Comparison of ENCODE assay signal across 11 cellular contexts in the genomic region with DNA sequence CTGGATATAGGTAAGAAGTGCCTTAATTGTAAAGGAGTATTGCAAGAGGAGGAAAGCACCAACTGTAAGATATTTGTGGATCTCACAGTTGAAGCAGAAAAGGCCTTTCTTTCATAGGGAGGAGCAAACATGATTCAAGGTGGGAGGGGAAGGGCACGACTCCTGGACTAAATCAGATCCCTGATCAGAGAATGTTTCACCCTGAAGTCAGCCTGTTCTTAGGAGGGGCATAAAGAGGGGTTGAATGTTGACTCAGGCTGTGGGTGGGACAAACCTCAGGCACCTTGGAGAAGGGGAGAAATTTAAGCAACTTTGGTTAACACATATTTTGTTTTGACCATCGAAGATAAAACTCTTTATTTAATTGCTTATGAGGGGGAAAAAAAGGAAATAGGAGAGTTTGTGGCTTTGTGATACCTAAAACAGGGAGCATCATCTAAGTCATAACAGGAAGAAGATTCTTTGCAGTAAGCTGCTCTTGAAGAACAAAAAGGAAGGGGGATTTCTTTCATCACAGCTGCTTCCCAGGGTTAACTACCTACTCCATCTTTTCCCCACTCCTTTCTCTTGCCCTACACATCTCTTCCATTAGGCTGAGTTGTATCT.
A peak's percentile ranks its signal among the peaks of the same experiment; 100 is the strongest.
DNase-seq lines count a peak whose midpoint lies in the region; ATAC-seq and TF ChIP-seq lines count a peak whose summit lies in the region.
"Had no signal": no experiment of that assay in that cellular context is flagged by ENCODE, and none has a peak within 500 bp of the region (broad histone marks: within the 10 kb centered on the region; RNA-seq: fewer than 3 reads in every experiment).

No MANE protein-coding gene starts in this region.

- H3K9me3 ChIP-seq in iPS-20b (ENCODE audit: insufficient read depth, low read depth, low read length) = no peaks in the 10 kb centered on the region

- ATAC-seq in WTC11 (no peak), GM21528 (IDR thresholded peaks at IDR 0.05; ENCODE audit: low FRiP score, unreplicated experiment) (no peak)

- no peaks in the 10 kb centered on the region for H3K9me3 Mint-ChIP-seq in WTC11

- peaks cover 25% of the 10 kb centered on the region for H3K4me1 ChIP-seq in iPS-20b (ENCODE audit: insufficient read depth, low read length)

- POLR2A ChIA-PET in WTC11 (lab: Charles Lee) = interaction anchor here (0.6 to 2.7 kb wide), 4 partner anchors 159 to 535 kb away, joined by 3 to 22 read pairs (median 6); a partner anchor contains a TSS

- peaks cover 32% of the 10 kb centered on the region for H3K4me1 Mint-ChIP-seq in WTC11

- peak overlapping the region; percentile 94 for H3K4me3 ChIP-seq in iPS-20b (ENCODE audit: low read length)

- no peak overlapping the region for H3K27ac ChIP-seq in iPS-20b (ENCODE audit: low read length)
- H3K27ac ChIP-seq: HL-60 had no signal

- peaks cover 28% of the 10 kb centered on the region; the same call in 1 of the 2 replicates for H3K36me3 ChIP-seq in iPS-20b (ENCODE audit: insufficient read depth, low read depth, low read length)

- 0 out of 2 replicates have a peak, but pooled peaks have one; percentile 1 for TF ChIP-seq CTCF in WTC11 (IDR thresholded peaks at IDR 0.05)

- H3K27me3 Mint-ChIP-seq in WTC11 (ENCODE audit: low read depth) = no peaks in the 10 kb centered on the region

- H3K9ac ChIP-seq in iPS-20b (ENCODE audit: low read depth, low read length) = peak overlapping the region; percentile 93; the same call in 1 of the 2 replicates

- H3K36me3 Mint-ChIP-seq in WTC11 = peaks cover 17% of the 10 kb centered on the region

- no peaks in the 10 kb centered on the region for H3K27me3 ChIP-seq in iPS-20b (ENCODE audit: insufficient read depth, low read length)

- peak overlapping the region; percentile 98 for H3K4me3 Mint-ChIP-seq in WTC11

- peak; percentile 27 for DNase-seq in stimulated activated CD8-positive, alpha-beta memory T cell treated with anti-CD3 and anti-CD28 coated beads, Interleukin-4, amount 100 ng/mL, for 24 hours (ENCODE audit: low read depth)
- no peak for DNase-seq in stimulated activated CD8-positive, alpha-beta memory T cell treated with anti-CD3 and anti-CD28 coated beads, Interleukin-4, amount 100 ng/mL, for 48 hours
- DNase-seq in WTC11 (ENCODE audit: low spot score) = no peak
- no peak for DNase-seq in activated CD4-positive, CD25-positive, alpha-beta regulatory T cell treated with anti-CD3 and anti-CD28 coated beads, Interleukin-2, amount 50 U/mL, for 72 hours
- no peak for DNase-seq in NCI-H2171 treated with DMSO at 0.1 percent for 48 hours (lab: John Stamatoyannopoulos, UW)
- no peak for DNase-seq in NCI-H2107 (lab: John Stamatoyannopoulos, UW)
- DNase-seq: DMS79, NCI-H748 treated with DMSO at 0.1 percent for 48 hours had no signal

- CTCF ChIA-PET in WTC11 (lab: Charles Lee) = interaction anchor here (0.5 to 1.3 kb wide), 17 partner anchors 9 to 571 kb away, joined by 3 to 11 read pairs (median 4); a partner anchor contains a TSS

- 0 out of 2 replicates have a peak overlapping the region, but pooled peaks have one; percentile 9 for H3K27ac Mint-ChIP-seq in WTC11

TF ChIP-seq in WTC11, 78 proteins besides CTCF, POLR2A, EP300 and RAD21 (continues in another document):
- TF ChIP-seq GTF2I (CRISPR knock-in tag; conservative IDR thresholded peaks at IDR 0.05) = no peak
- no peak for TF ChIP-seq SMAD4 (CRISPR knock-in tag; IDR thresholded peaks at IDR 0.05)
- TF ChIP-seq, protein P1, sequence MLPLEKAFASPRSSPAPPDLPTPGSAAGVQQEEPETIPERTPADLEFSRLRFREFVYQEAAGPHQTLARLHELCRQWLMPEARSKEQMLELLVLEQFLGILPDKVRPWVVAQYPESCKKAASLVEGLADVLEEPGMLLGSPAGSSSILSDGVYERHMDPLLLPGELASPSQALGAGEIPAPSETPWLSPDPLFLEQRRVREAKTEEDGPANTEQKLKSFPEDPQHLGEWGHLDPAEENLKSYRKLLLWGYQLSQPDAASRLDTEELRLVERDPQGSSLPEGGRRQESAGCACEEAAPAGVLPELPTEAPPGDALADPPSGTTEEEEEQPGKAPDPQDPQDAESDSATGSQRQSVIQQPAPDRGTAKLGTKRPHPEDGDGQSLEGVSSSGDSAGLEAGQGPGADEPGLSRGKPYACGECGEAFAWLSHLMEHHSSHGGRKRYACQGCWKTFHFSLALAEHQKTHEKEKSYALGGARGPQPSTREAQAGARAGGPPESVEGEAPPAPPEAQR (CRISPR knock-in tag; IDR thresholded peaks at IDR 0.05) = no peak
- TF ChIP-seq ETV6 (CRISPR knock-in tag; IDR thresholded peaks at IDR 0.05) = no peak
- no peak for TF ChIP-seq OVOL2 (CRISPR knock-in tag; IDR thresholded peaks at IDR 0.05; ENCODE audit: borderline replicate concordance)
- no peak for TF ChIP-seq CBFB (CRISPR knock-in tag; IDR thresholded peaks at IDR 0.05; ENCODE audit: low read depth)
- TF ChIP-seq ZNF396 (CRISPR knock-in tag; IDR thresholded peaks at IDR 0.05; ENCODE audit: borderline replicate concordance) = no peak
- TF ChIP-seq ZNF138 (CRISPR knock-in tag; conservative IDR thresholded peaks at IDR 0.05) = no peak
- no peak for TF ChIP-seq GABPB1 (CRISPR knock-in tag; IDR thresholded peaks at IDR 0.05)
- TF ChIP-seq, protein P2, sequence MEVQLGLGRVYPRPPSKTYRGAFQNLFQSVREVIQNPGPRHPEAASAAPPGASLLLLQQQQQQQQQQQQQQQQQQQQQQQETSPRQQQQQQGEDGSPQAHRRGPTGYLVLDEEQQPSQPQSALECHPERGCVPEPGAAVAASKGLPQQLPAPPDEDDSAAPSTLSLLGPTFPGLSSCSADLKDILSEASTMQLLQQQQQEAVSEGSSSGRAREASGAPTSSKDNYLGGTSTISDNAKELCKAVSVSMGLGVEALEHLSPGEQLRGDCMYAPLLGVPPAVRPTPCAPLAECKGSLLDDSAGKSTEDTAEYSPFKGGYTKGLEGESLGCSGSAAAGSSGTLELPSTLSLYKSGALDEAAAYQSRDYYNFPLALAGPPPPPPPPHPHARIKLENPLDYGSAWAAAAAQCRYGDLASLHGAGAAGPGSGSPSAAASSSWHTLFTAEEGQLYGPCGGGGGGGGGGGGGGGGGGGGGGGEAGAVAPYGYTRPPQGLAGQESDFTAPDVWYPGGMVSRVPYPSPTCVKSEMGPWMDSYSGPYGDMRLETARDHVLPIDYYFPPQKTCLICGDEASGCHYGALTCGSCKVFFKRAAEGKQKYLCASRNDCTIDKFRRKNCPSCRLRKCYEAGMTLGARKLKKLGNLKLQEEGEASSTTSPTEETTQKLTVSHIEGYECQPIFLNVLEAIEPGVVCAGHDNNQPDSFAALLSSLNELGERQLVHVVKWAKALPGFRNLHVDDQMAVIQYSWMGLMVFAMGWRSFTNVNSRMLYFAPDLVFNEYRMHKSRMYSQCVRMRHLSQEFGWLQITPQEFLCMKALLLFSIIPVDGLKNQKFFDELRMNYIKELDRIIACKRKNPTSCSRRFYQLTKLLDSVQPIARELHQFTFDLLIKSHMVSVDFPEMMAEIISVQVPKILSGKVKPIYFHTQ (CRISPR knock-in tag; IDR thresholded peaks at IDR 0.05) = no peak
- TF ChIP-seq, protein P3, sequence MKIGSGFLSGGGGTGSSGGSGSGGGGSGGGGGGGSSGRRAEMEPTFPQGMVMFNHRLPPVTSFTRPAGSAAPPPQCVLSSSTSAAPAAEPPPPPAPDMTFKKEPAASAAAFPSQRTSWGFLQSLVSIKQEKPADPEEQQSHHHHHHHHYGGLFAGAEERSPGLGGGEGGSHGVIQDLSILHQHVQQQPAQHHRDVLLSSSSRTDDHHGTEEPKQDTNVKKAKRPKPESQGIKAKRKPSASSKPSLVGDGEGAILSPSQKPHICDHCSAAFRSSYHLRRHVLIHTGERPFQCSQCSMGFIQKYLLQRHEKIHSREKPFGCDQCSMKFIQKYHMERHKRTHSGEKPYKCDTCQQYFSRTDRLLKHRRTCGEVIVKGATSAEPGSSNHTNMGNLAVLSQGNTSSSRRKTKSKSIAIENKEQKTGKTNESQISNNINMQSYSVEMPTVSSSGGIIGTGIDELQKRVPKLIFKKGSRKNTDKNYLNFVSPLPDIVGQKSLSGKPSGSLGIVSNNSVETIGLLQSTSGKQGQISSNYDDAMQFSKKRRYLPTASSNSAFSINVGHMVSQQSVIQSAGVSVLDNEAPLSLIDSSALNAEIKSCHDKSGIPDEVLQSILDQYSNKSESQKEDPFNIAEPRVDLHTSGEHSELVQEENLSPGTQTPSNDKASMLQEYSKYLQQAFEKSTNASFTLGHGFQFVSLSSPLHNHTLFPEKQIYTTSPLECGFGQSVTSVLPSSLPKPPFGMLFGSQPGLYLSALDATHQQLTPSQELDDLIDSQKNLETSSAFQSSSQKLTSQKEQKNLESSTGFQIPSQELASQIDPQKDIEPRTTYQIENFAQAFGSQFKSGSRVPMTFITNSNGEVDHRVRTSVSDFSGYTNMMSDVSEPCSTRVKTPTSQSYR (CRISPR knock-in tag; IDR thresholded peaks at IDR 0.05) = no peak
- TF ChIP-seq, protein P4, sequence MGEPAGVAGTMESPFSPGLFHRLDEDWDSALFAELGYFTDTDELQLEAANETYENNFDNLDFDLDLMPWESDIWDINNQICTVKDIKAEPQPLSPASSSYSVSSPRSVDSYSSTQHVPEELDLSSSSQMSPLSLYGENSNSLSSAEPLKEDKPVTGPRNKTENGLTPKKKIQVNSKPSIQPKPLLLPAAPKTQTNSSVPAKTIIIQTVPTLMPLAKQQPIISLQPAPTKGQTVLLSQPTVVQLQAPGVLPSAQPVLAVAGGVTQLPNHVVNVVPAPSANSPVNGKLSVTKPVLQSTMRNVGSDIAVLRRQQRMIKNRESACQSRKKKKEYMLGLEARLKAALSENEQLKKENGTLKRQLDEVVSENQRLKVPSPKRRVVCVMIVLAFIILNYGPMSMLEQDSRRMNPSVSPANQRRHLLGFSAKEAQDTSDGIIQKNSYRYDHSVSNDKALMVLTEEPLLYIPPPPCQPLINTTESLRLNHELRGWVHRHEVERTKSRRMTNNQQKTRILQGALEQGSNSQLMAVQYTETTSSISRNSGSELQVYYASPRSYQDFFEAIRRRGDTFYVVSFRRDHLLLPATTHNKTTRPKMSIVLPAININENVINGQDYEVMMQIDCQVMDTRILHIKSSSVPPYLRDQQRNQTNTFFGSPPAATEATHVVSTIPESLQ (CRISPR knock-in tag; IDR thresholded peaks at IDR 0.05) = no peak
- TF ChIP-seq, protein P5, sequence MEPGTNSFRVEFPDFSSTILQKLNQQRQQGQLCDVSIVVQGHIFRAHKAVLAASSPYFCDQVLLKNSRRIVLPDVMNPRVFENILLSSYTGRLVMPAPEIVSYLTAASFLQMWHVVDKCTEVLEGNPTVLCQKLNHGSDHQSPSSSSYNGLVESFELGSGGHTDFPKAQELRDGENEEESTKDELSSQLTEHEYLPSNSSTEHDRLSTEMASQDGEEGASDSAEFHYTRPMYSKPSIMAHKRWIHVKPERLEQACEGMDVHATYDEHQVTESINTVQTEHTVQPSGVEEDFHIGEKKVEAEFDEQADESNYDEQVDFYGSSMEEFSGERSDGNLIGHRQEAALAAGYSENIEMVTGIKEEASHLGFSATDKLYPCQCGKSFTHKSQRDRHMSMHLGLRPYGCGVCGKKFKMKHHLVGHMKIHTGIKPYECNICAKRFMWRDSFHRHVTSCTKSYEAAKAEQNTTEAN (CRISPR knock-in tag; IDR thresholded peaks at IDR 0.05) = no peak
- TF ChIP-seq ZBTB21 (CRISPR knock-in tag; IDR thresholded peaks at IDR 0.05; ENCODE audit: borderline replicate concordance) = no peak
